Comparison of ENCODE assay signal across 8 cellular contexts in genomic region chr4:30380404-30380998, GRCh38.
A peak's percentile ranks its signal among the peaks of the same experiment; 100 is the strongest.
DNase-seq lines count a peak whose midpoint lies in the region; ATAC-seq, FAIRE-seq and TF ChIP-seq lines count a peak whose summit lies in the region.

No MANE protein-coding gene starts in this region.

- DNase-seq in A172 (ENCODE audit: low spot score) (peak; percentile 79), GM10266 (ENCODE audit: extremely low spot score) (peak; percentile 8), NCI-H2081 treated with DMSO at 0.1 percent for 48 hours (lab: John Stamatoyannopoulos, UW) (peak; percentile 15), amniotic epithelial cell (ENCODE audit: low read depth) (peak; percentile 87), kidney glomerular epithelial cell (lab: John Stamatoyannopoulos, UW) (peak; percentile 40), hippocampal formation (lab: John Stamatoyannopoulos, UW) (no peak), frontal cortex (ENCODE audit: low spot score in 2 of 2) (no peak)

- peak; percentile 96 for ATAC-seq in HG02759 (IDR thresholded peaks at IDR 0.05; ENCODE audit: unreplicated experiment)

- peak; percentile 77 for TF ChIP-seq CTCF in GM10266 (IDR thresholded peaks at IDR 0.05; ENCODE audit: control insufficient read depth, insufficient read depth, low read depth, missing control alignments)

- FAIRE-seq in frontal cortex (lab: Jason Lieb, UNC) = no peak

Comparison
In these comparisons a context has a peak if more than half of its experiments do, and no peak if none do; other contexts are left out.
1. DNase-seq: peak in A172 (single experiment), GM10266 (single experiment), NCI-H2081 treated with DMSO at 0.1 percent for 48 hours (single experiment), amniotic epithelial cell (single experiment) and kidney glomerular epithelial cell (single experiment); none in hippocampal formation (0 of 2) and frontal cortex (0 of 2).